28 cellular contexts compared by ENCODE assay signal in genomic region chr7:117241088-117241487, GRCh38.
"Had no signal": no experiment of that assay in that cellular context is flagged by ENCODE, and none has a peak within 500 bp of the region (broad histone marks: within the 10 kb centered on the region; RNA-seq: fewer than 3 reads in every experiment).

No MANE protein-coding gene starts in this region.

- H3K27me3 ChIP-seq: colonic mucosa, dorsolateral prefrontal cortex, esophagus muscularis mucosa, gastrocnemius medialis, gastroesophageal sphincter had no signal

- DNase-seq: colonic mucosa; cortex of kidney; dermis blood vessel endothelial cell; dorsolateral prefrontal cortex; effector CD4-positive, alpha-beta T cell; effector CD8-positive, alpha-beta T cell; effector memory CD4-positive, alpha-beta T cell; effector memory CD8-positive, alpha-beta T cell; endodermal cell; erythroblast; esophagus squamous epithelium; foreskin fibroblast; foreskin keratinocyte; foreskin melanocyte; gastrocnemius medialis; glutamatergic neuron; head of caudate nucleus; heart left ventricle; heart right ventricle had no signal

- FAIRE-seq: colon, endometrium, endothelial cell of umbilical vein, frontal cortex had no signal

- H3K27ac ChIP-seq: colonic mucosa, coronary artery, dorsolateral prefrontal cortex, epithelial cell of prostate, esophagus muscularis mucosa, esophagus squamous epithelium, foreskin keratinocyte, gastrocnemius medialis, gastroesophageal sphincter, heart left ventricle, heart right ventricle had no signal

- ATAC-seq: effector memory CD8-positive, alpha-beta T cell; esophagus mucosa; foreskin keratinocyte; gastrocnemius medialis; gastroesophageal sphincter; heart left ventricle; heart right ventricle had no signal

- H3K36me3 ChIP-seq: colonic mucosa, esophagus muscularis mucosa, esophagus squamous epithelium, gastrocnemius medialis, gastroesophageal sphincter, heart left ventricle, heart right ventricle had no signal

- H3K4me1 ChIP-seq: colonic mucosa, esophagus muscularis mucosa, esophagus squamous epithelium, foreskin keratinocyte, gastrocnemius medialis, gastroesophageal sphincter, heart left ventricle, heart right ventricle had no signal

- H3K4me3 ChIP-seq: colonic mucosa, coronary artery, dorsolateral prefrontal cortex, esophagus muscularis mucosa, esophagus squamous epithelium, gastrocnemius medialis, gastroesophageal sphincter, heart left ventricle, heart right ventricle had no signal

- H3K9me3 ChIP-seq: colonic mucosa had no signal
